In the genomic region with DNA sequence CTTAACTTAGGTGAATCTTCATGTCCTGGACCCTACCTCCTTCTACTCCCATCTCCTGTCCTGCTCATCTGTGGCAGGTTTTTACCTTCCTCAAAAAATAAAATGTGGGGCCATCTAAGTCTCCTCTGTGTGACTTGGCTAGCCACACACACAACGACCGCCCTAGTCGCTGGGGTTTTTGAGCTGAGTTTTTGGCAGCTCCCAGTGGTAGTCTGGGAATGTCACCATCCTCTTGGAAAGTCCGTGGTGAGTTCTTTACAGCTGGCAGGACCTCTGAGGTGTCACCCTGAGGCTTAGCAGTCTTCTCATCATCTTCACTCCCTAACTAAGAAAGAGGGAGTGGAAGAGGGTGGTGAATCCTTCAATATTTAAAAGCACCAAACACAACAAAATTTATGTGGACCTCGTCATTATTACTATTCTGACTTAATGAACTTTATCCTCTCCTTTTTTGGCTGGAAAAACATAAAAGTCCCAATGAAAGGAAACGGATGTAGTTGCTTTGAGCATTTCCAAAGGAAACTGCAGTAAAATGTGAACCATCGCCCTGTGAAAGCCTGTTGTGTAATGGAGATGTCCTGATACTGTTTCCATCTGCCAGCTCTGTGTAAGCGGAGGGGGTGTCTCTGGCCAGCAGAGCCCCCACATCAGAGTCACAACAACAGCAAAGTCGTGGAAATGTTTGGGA, we compare ENCODE assay signal across 24 cellular contexts.
DNase-seq lines count a peak whose midpoint lies in the region; FAIRE-seq and TF ChIP-seq lines count a peak whose summit lies in the region.
"Had no signal": no experiment of that assay in that cellular context is flagged by ENCODE, and none has a peak within 500 bp of the region (broad histone marks: within the 10 kb centered on the region; RNA-seq: fewer than 3 reads in every experiment).

No MANE protein-coding gene starts in this region.

- TF ChIP-seq EP300 in esophagus muscularis mucosa (IDR thresholded peaks at IDR 0.05) = no peak

- no peak overlapping the region for H3K9ac ChIP-seq in kidney (ENCODE audit: low read length in 2 of 2)
- no peak overlapping the region for H3K9ac ChIP-seq in Karpas-422 (ENCODE audit: low read length)

- DNase-seq in GM04504 (ENCODE audit: low read depth) (peak; percentile 65), esophagus muscularis mucosa (ENCODE audit: extremely low spot score) (peak; percentile 82), kidney (peak; percentile 81), spleen (no peak), ureter (ENCODE audit: low spot score) (no peak), GF-D8 (lab: John Stamatoyannopoulos, UW) (no peak), Karpas-422 (no peak), glutamatergic neuron (no peak)
- DNase-seq: activated CD4-positive, CD25-positive, alpha-beta regulatory T cell; activated CD8-positive, alpha-beta T cell treated with anti-CD3 and anti-CD28 coated beads, Interleukin-2, amount 10 ng/mL, durations not matched to agents 7 days and 5 days; activated gamma-delta T cell treated with Interleukin-2 at 50 U/mL for 16 hours; activated T-cell treated with anti-CD3 and anti-CD28 coated beads, Interleukin-2, amount 50 U/mL, for 1 hour; adrenal gland; C1 segment of cervical spinal cord; DND-41; Kasumi-1; NCI-H187; stimulated activated naive CD4-positive, alpha-beta T cell; T-helper 9 cell; tibial artery had no signal

- peaks cover 4% of the 10 kb centered on the region for H3K4me1 Mint-ChIP-seq in glutamatergic neuron (ENCODE audit: low read depth, unreplicated experiment)

- peaks cover 2% of the 10 kb centered on the region for H3K9me3 Mint-ChIP-seq in glutamatergic neuron (ENCODE audit: unreplicated experiment)

- H3K36me3 ChIP-seq in esophagus muscularis mucosa (no peaks in the 10 kb centered on the region), kidney (ENCODE audit: control insufficient read depth in 1 of 2, insufficient read depth in 2 of 2, low read length in 2 of 2) (no peaks in the 10 kb centered on the region), spleen (no peaks in the 10 kb centered on the region), Karpas-422 (ENCODE audit: insufficient read depth, low read length) (no peaks in the 10 kb centered on the region)
- H3K36me3 ChIP-seq: adrenal gland, tibial artery had no signal

- FAIRE-seq in kidney (lab: Jason Lieb, UNC) = no peak
- FAIRE-seq: colon, frontal cortex had no signal

- H3K4me3 ChIP-seq in esophagus muscularis mucosa = no peak overlapping the region
- H3K4me3 ChIP-seq in kidney (ENCODE audit: low read length in 2 of 2) = no peak overlapping the region
- H3K4me3 ChIP-seq in spleen = no peak overlapping the region
- H3K4me3 ChIP-seq in Karpas-422 (ENCODE audit: low read length) = no peak overlapping the region
- H3K4me3 ChIP-seq: adrenal gland, skin epidermis, tibial artery had no signal

- H3K4me2 ChIP-seq in Karpas-422 (ENCODE audit: low read depth, low read length, poor library complexity, severe bottlenecking) = no peak overlapping the region

- H4K20me1 ChIP-seq in Karpas-422 (ENCODE audit: insufficient read depth, low read depth, low read length) = no peaks in the 10 kb centered on the region

- H3K27ac ChIP-seq in esophagus muscularis mucosa (replicated peaks in 1 of 4) (peak overlapping the region in 2 of 4 donors; percentile 27 to 42), kidney (ENCODE audit: low read depth in 2 of 2, low read length in 2 of 2) (no peak overlapping the region), spleen (peak overlapping the region in 5 of 8 donors; percentile 20 to 51 (median 39)), Karpas-422 (ENCODE audit: low read length) (no peak overlapping the region)
- H3K27ac ChIP-seq: tibial artery had no signal

- TF ChIP-seq CTCF in esophagus muscularis mucosa (IDR thresholded peaks at IDR 0.05) (no peak), kidney (IDR thresholded peaks at IDR 0.05; ENCODE audit: borderline replicate concordance, extremely low read depth, insufficient read depth) (no peak), spleen (IDR thresholded peaks at IDR 0.05 in 8 of 11, conservative IDR thresholded peaks at IDR 0.05 in 3 of 11) (no peak), glutamatergic neuron (IDR thresholded peaks at IDR 0.05; ENCODE audit: partially characterized antibody, unreplicated experiment) (no peak)

- no peaks in the 10 kb centered on the region for H3K79me2 ChIP-seq in Karpas-422 (ENCODE audit: low read length)

- H3K27me3 ChIP-seq in esophagus muscularis mucosa (peaks cover 0 to 8% (median 0%) of the 10 kb centered on the region in 4 donors), spleen (replicated peaks in 1 of 7) (peaks cover 0 to 15% (median 0%) of the 10 kb centered on the region in 7 donors), Karpas-422 (ENCODE audit: low read length) (no peaks in the 10 kb centered on the region)
- H3K27me3 ChIP-seq: adrenal gland, tibial artery had no signal

- WGBS in esophagus muscularis mucosa = 63% methylated on average over 9 of the region's 9 CpGs
- 51 to 62% (median 56%) methylated on average over 9 of the region's 9 CpGs for WGBS in spleen, 5 donors

- intact Hi-C loops in esophagus muscularis mucosa (cut with DNase I) = no loop called here
- intact Hi-C loops in kidney (cut with DNase I) = no loop called here
- intact Hi-C loops in spleen (cut with DNase I; ENCODE audit: low total_unique reads) = no loop called here

- H3K36me3 Mint-ChIP-seq in glutamatergic neuron (ENCODE audit: unreplicated experiment) = no peaks in the 10 kb centered on the region

- H3K27me3 Mint-ChIP-seq in glutamatergic neuron (ENCODE audit: unreplicated experiment) = peaks cover 5% of the 10 kb centered on the region

- no peak for TF ChIP-seq POLR2A in esophagus muscularis mucosa (IDR thresholded peaks at IDR 0.05; ENCODE audit: low read depth)
- TF ChIP-seq POLR2A in spleen (IDR thresholded peaks at IDR 0.05) = no peak

- no peak overlapping the region for H2AFZ ChIP-seq in Karpas-422 (ENCODE audit: low read length)

- no peaks in the 10 kb centered on the region for H3K9me2 ChIP-seq in Karpas-422 (replicated peaks; ENCODE audit: insufficient read depth, low read length)

- H3K27ac Mint-ChIP-seq in glutamatergic neuron (ENCODE audit: unreplicated experiment) = no peak overlapping the region
- H3K27ac Mint-ChIP-seq: activated CD8-positive, alpha-beta T cell treated with anti-CD3 and anti-CD28 coated beads, Interleukin-2, amount 10 ng/mL, durations not matched to agents 7 days and 5 days had no signal

- H3K9me3 ChIP-seq in esophagus muscularis mucosa = no peaks in the 10 kb centered on the region
- H3K9me3 ChIP-seq in kidney (ENCODE audit: control insufficient read depth in 1 of 2, low read length in 2 of 2) = no peaks in the 10 kb centered on the region
- H3K9me3 ChIP-seq in spleen = peaks cover 0 to 5% (median under 1%) of the 10 kb centered on the region in 8 donors
- H3K9me3 ChIP-seq in Karpas-422 (ENCODE audit: low read length) = no peaks in the 10 kb centered on the region
- H3K9me3 ChIP-seq: adrenal gland, tibial artery had no signal

- no peak overlapping the region for H3K4me3 Mint-ChIP-seq in glutamatergic neuron (ENCODE audit: unreplicated experiment)
- H3K4me3 Mint-ChIP-seq: activated CD8-positive, alpha-beta T cell treated with anti-CD3 and anti-CD28 coated beads, Interleukin-2, amount 10 ng/mL, durations not matched to agents 7 days and 5 days; neural crest cell had no signal

- peaks cover 0 to 23% (median 7%) of the 10 kb centered on the region in 4 donors for H3K4me1 ChIP-seq in esophagus muscularis mucosa
- peaks cover 6 to 14% of the 10 kb centered on the region in 2 donors for H3K4me1 ChIP-seq in kidney (ENCODE audit: control insufficient read depth in 1 of 2, insufficient read depth in 1 of 2, low read depth in 1 of 2, low read length in 2 of 2)
- peaks cover 0 to 28% (median 9%) of the 10 kb centered on the region in 6 donors for H3K4me1 ChIP-seq in spleen
- no peaks in the 10 kb centered on the region for H3K4me1 ChIP-seq in Karpas-422 (ENCODE audit: low read length)
- H3K4me1 ChIP-seq: adrenal gland had no signal

Comparison
In these comparisons a context has a peak if more than half of its experiments do, and no peak if none do; other contexts are left out.
1. DNase-seq: peak in GM04504 (single experiment), esophagus muscularis mucosa (single experiment) and kidney (single experiment); none in spleen (single experiment), ureter (single experiment), GF-D8 (single experiment), Karpas-422 (single experiment) and glutamatergic neuron (single experiment).
2. H3K27ac ChIP-seq: peak in spleen (5 of 8); none in kidney (0 of 2) and Karpas-422 (single experiment).